In the genomic region with DNA sequence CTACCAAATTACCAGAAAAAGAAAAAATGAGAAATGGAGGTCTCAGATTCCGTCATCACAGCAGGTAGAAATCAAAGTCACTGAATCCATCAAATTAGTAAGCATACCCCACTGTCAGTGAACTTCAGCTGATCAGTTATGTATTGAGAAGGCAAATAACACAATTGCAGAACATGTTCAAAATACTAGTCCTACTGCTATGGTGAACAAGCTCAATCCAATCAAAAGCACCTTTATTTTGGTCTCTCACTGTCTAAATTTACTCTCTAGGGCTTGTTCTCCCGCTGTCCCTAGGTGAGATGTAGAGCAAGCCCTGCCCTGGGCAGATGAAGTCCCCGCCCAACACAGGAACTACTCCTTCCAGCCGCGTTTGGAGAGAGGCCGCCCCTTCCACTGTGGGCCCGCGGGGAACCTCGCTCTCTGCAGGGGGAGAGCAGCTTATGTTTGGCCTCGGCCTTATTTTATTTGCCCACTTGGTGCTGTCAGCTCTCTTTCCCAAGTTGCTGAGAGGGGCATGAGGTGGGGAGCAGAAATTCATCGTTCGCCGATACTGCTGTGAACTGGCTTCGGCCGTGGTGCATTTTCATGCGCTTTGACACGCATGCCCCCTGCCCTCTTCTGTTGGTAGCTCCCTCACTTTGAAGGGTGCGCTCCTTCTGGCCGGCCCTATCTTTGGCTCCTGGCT, we compare ENCODE assay signal across 8 cellular contexts. TPM values are rescaled to one million over a fixed set of nuclear protein-coding genes. Genes with fewer than 3 reads are reported as not detected.
DNase-seq lines count a peak whose midpoint lies in the region; ATAC-seq and TF ChIP-seq lines count a peak whose summit lies in the region.

No MANE protein-coding gene starts in this region.

- no peaks in the 10 kb centered on the region for H3K9me3 ChIP-seq in HUES48 (ENCODE audit: control insufficient read depth, insufficient read depth, low read length)
- H3K9me3 ChIP-seq in right cardiac atrium (ENCODE audit: control insufficient read depth, low read length) = no peaks in the 10 kb centered on the region
- H3K9me3 ChIP-seq in tibial nerve = no peaks in the 10 kb centered on the region

- H3K4me3 ChIP-seq in HUES48 (ENCODE audit: low read depth, low read length) (peak overlapping the region; percentile 43; the same call in 1 of the 2 replicates), right cardiac atrium (ENCODE audit: low read length) (peak overlapping the region; percentile 3), coronary artery (no peak overlapping the region), tibial nerve (peak overlapping the region in 1 of 4 donors; percentile 6)

- TF ChIP-seq POLR2A in tibial nerve (IDR thresholded peaks at IDR 0.05) = no peak

- CTCF ChIA-PET in activated CD8-positive, alpha-beta T cell treated with anti-CD3 and anti-CD28 coated beads for 36 hours (lab: Charles Lee) = interaction anchor here (0.6 to 3.3 kb wide), 8 partner anchors 12 to 232 kb away, joined by 3 to 12 read pairs (median 3); a partner anchor contains a TSS

- no peak for TF ChIP-seq EP300 in tibial nerve (IDR thresholded peaks at IDR 0.05)

- H3K36me3 Mint-ChIP-seq in activated CD8-positive, alpha-beta T cell treated with anti-CD3 and anti-CD28 coated beads for 36 hours (ENCODE audit: low read depth) = peaks cover 6% of the 10 kb centered on the region

- H3K36me3 ChIP-seq in HUES48 (ENCODE audit: control insufficient read depth, insufficient read depth, low read length) (peaks cover 27% of the 10 kb centered on the region), tibial nerve (peaks cover 4 to 46% (median 11%) of the 10 kb centered on the region in 3 donors)

- intact Hi-C loops in activated CD8-positive, alpha-beta T cell treated with anti-CD3 and anti-CD28 coated beads for 36 hours (cut with micrococcal nuclease) = no loop called here
- intact Hi-C loops in right cardiac atrium (cut with DNase I) (no loop called here), sciatic nerve (cut with DNase I) (no loop called here)

- no peak overlapping the region for H3K9ac ChIP-seq in HUES48 (ENCODE audit: low read depth, low read length)

- no peak overlapping the region for H3K27ac Mint-ChIP-seq in activated CD8-positive, alpha-beta T cell treated with anti-CD3 and anti-CD28 coated beads for 36 hours

- DNase-seq in activated CD8-positive, alpha-beta T cell treated with anti-CD3 and anti-CD28 coated beads for 36 hours = peak; percentile 40
- DNase-seq in right cardiac atrium (peak in 1 of 3 donors; percentile 68), sciatic nerve (ENCODE audit: low spot score) (no peak), SIG-M5 (lab: John Stamatoyannopoulos, UW) (no peak), coronary artery (ENCODE audit: low spot score) (no peak), tibial nerve (ENCODE audit: low spot score in 2 of 2) (no peak)

- POLR2A ChIA-PET in activated CD8-positive, alpha-beta T cell treated with anti-CD3 and anti-CD28 coated beads for 36 hours (lab: Charles Lee) = interaction anchor here (0.7 to 1.4 kb wide), 6 partner anchors 13 to 165 kb away, joined by 3 to 4 read pairs (median 3); a partner anchor contains a TSS

- TF ChIP-seq CTCF in activated CD8-positive, alpha-beta T cell treated with anti-CD3 and anti-CD28 coated beads for 36 hours (IDR thresholded peaks at IDR 0.05) = no peak
- TF ChIP-seq CTCF in coronary artery (IDR thresholded peaks at IDR 0.05) (no peak), tibial nerve (IDR thresholded peaks at IDR 0.05) (no peak)

- H3K9me3 Mint-ChIP-seq in activated CD8-positive, alpha-beta T cell treated with anti-CD3 and anti-CD28 coated beads for 36 hours = no peaks in the 10 kb centered on the region

- H3K27me3 ChIP-seq in HUES48 (ENCODE audit: control insufficient read depth, insufficient read depth, low read length) (no peaks in the 10 kb centered on the region), right cardiac atrium (ENCODE audit: control insufficient read depth, insufficient read depth) (no peaks in the 10 kb centered on the region), tibial nerve (no peaks in the 10 kb centered on the region)

- peak overlapping the region; percentile 34 for H3K4me3 Mint-ChIP-seq in activated CD8-positive, alpha-beta T cell treated with anti-CD3 and anti-CD28 coated beads for 36 hours

- H3K27ac ChIP-seq in HUES48 (ENCODE audit: low read depth, low read length) (no peak overlapping the region), right cardiac atrium (ENCODE audit: low read length) (no peak overlapping the region), coronary artery (no peak overlapping the region), tibial nerve (peak overlapping the region in 1 of 4 donors; percentile 14)

- ATAC-seq in activated CD8-positive, alpha-beta T cell treated with anti-CD3 and anti-CD28 coated beads for 36 hours = peak; percentile 87
- peak; percentile 43 to 54 for ATAC-seq in right cardiac atrium
- peak; percentile 66 for ATAC-seq in sciatic nerve
- ATAC-seq in GM19351 (IDR thresholded peaks at IDR 0.05; ENCODE audit: unreplicated experiment) = no peak

- peaks cover 16% of the 10 kb centered on the region for H3K4me1 Mint-ChIP-seq in activated CD8-positive, alpha-beta T cell treated with anti-CD3 and anti-CD28 coated beads for 36 hours (ENCODE audit: low read depth)

- 16% methylated on average over 19 of the region's 19 CpGs for WGBS in right cardiac atrium
- 26 to 33% methylated on average over 19 of the region's 19 CpGs for WGBS in tibial nerve, 2 donors

- H3K4me1 ChIP-seq in HUES48 (ENCODE audit: control insufficient read depth, insufficient read depth, low read length) (peaks cover 10% of the 10 kb centered on the region; the same call in 1 of the 2 replicates), right cardiac atrium (ENCODE audit: control insufficient read depth, insufficient read depth, low read length) (no peaks in the 10 kb centered on the region), tibial nerve (peaks cover 0 to 8% (median 0%) of the 10 kb centered on the region in 4 donors)

- H3K27me3 Mint-ChIP-seq in activated CD8-positive, alpha-beta T cell treated with anti-CD3 and anti-CD28 coated beads for 36 hours = peaks cover 4% of the 10 kb centered on the region

RNA-seq across cellular contexts. Expression of a gene that starts 14.3 kb away (rescaled TPM):
- total RNA-seq in activated CD8-positive, alpha-beta T cell treated with anti-CD3 and anti-CD28 coated beads for 36 hours = 1 to 10 TPM in 1 of 2 experiments, under 1 TPM in 1; 0.92 to 1.0 TPM
- 10 to 100 TPM; 61.8 to 85.7 (median 79.8) TPM for total RNA-seq in right cardiac atrium
- 116 TPM for polyA plus RNA-seq in right cardiac atrium
- 72.1 TPM for total RNA-seq in sciatic nerve
- total RNA-seq in tibial nerve = 100 to 1,000 TPM in 2 of 4 donors, 10 to 100 TPM in 2; 62.4 to 139 (median 106) TPM

RNA-seq across cellular contexts. Expression of a gene that starts 28.0 kb away (rescaled TPM):
- 10 to 100 TPM; 66.6 to 70.9 TPM for total RNA-seq in activated CD8-positive, alpha-beta T cell treated with anti-CD3 and anti-CD28 coated beads for 36 hours
- total RNA-seq in right cardiac atrium (100 to 1,000 TPM; 134 to 163 (median 151) TPM), sciatic nerve (247 TPM), tibial nerve (100 to 1,000 TPM; 145 to 188 (median 170) TPM)
- polyA plus RNA-seq in right cardiac atrium = 289 TPM

Comparison
In these comparisons a context has a peak if more than half of its experiments do, and no peak if none do; other contexts are left out.
1. RNA of a gene that starts 14.3 kb away (total RNA-seq): 62.4 to 139 TPM in tibial nerve, 61.8 to 85.7 TPM in right cardiac atrium and 72.1 TPM in sciatic nerve (single experiment); 0.92 to 1.0 TPM in activated CD8-positive, alpha-beta T cell treated with anti-CD3 and anti-CD28 coated beads for 36 hours; every median in the first group is over 10 times any median in the second.